In the genomic region with DNA sequence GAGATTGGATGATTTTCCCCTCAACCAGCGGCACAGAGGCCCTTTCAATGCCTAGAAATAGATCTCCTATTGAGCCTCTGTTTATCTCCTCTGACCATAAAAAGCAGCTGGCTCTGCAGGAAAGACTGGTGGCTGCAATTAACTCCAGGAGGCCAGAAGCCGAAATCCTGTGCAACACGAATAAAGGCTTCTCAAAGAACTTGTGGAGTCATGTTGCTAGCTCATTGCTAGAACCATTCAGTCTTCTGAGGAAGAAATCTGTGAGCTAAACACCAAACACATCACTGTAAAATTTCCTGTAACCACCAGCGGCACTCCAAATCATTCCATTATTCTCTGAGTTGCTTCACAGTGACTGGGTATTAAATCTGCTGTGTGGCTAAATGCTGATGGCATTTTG, we compare ENCODE assay signal across 9 cellular contexts. TPM values are rescaled to one million over a fixed set of nuclear protein-coding genes. Genes with fewer than 3 reads are reported as not detected.
DNase-seq lines count a peak whose midpoint lies in the region; ATAC-seq and TF ChIP-seq lines count a peak whose summit lies in the region.
"Had no signal": no experiment of that assay in that cellular context is flagged by ENCODE, and none has a peak within 500 bp of the region (broad histone marks: within the 10 kb centered on the region; RNA-seq: fewer than 3 reads in every experiment).

No MANE protein-coding gene starts in this region.

- peak overlapping the region; percentile 95 for H3K18ac ChIP-seq in IMR-90 (ENCODE audit: low read depth, low read length)

- H3K27me3 ChIP-seq in IMR-90 (ENCODE audit: control insufficient read depth, insufficient read depth, low read length) = no peaks in the 10 kb centered on the region
- H3K27me3 ChIP-seq: colonic mucosa had no signal

- H3K4ac ChIP-seq in IMR-90 (ENCODE audit: low read depth, low read length) = peak overlapping the region; percentile 99

- H3K9me3 ChIP-seq in IMR-90 (ENCODE audit: control insufficient read depth, insufficient read depth, low read length) = no peaks in the 10 kb centered on the region
- H3K9me3 ChIP-seq: colonic mucosa had no signal

- TF ChIP-seq POLR2A in IMR-90 (IDR thresholded peaks at IDR 0.05; ENCODE audit: low read depth, low read length) = no peak

- H2AFZ ChIP-seq in IMR-90 (replicated peaks; ENCODE audit: low read length, poor library complexity) = peak overlapping the region; percentile 73

- TF ChIP-seq CTCF in IMR-90 (conservative IDR thresholded peaks at IDR 0.05; ENCODE audit: low read depth, low read length) = no peak

- H3K9ac ChIP-seq in IMR-90 (ENCODE audit: low read depth, low read length) = peak overlapping the region; percentile 36

- 20% methylated on average over 2 of the region's 4 CpGs; no CpG with 5 or more reads in 1 of the 2 experiments for WGBS in IMR-90 (ENCODE audit: extremely low coverage in 2 of 2, insufficient read length in 1 of 2), 2 experiments

- H3K27ac ChIP-seq in IMR-90 (ENCODE audit: insufficient read depth, low read length) (peak overlapping the region; percentile 90), angular gyrus (ENCODE audit: low read depth, low read length) (peak overlapping the region; percentile 56), substantia nigra (ENCODE audit: low read depth, low read length, poor library complexity, severe bottlenecking) (peak overlapping the region; percentile 47)
- H3K27ac ChIP-seq: colonic mucosa had no signal

- peak overlapping the region; percentile 100 for H2BK120ac ChIP-seq in IMR-90 (ENCODE audit: low read depth, low read length)

- peaks cover 21% of the 10 kb centered on the region for H3K4me1 ChIP-seq in IMR-90 (ENCODE audit: control insufficient read depth, insufficient read depth, low read length)
- H3K4me1 ChIP-seq: colonic mucosa had no signal

- no peak overlapping the region for H2AK9ac ChIP-seq in IMR-90 (replicated peaks; ENCODE audit: low read depth, low read length, poor library complexity)

- POLR2A ChIA-PET in IMR-90 (lab: Charles Lee; ENCODE audit: unreplicated experiment) = no interaction called here

- peak overlapping the region; percentile 89 for H4K5ac ChIP-seq in IMR-90 (ENCODE audit: low read depth, low read length)

- H2AK5ac ChIP-seq in IMR-90 (ENCODE audit: low read depth, low read length) = peak overlapping the region; percentile 11; the same call in 1 of the 2 replicates

- intact Hi-C loops in IMR-90 (cut with micrococcal nuclease) = loop anchor here (2.0 to 5.0 kb wide), 2 partner anchors 142 to 198 kb away; partner anchors contain the start of genes HDDC2 and RNF217

- H3K4me2 ChIP-seq in IMR-90 (ENCODE audit: low read depth, low read length) = peak overlapping the region; percentile 43; the same call in 1 of the 2 replicates

- CTCF ChIA-PET in IMR-90 (lab: Yijun Ruan, JAX) = interaction anchor here (1.3 kb wide), 1 partner anchor 9 kb away, joined by 4 read pairs; no protein-coding TSS in a partner anchor

- H3K56ac ChIP-seq in IMR-90 (ENCODE audit: extremely low read depth, insufficient read depth, low read length) = peak overlapping the region; percentile 72

- ATAC-seq in IMR-90 (ENCODE audit: low read depth) = peak; percentile 9
- ATAC-seq in HG03039 (IDR thresholded peaks at IDR 0.05; ENCODE audit: unreplicated experiment) = no peak
- ATAC-seq in HG03520 (IDR thresholded peaks at IDR 0.05; ENCODE audit: unreplicated experiment) = no peak

- in situ Hi-C loops in IMR-90 (cut with MboI; ENCODE audit: low sequenced_read_pairs) = loop anchor here (25.0 kb wide), 1 partner anchor 142 kb away; the partner anchor contains the start of gene RNF217

- no TSS peak for BruUV-seq in IMR-90 (replicated peaks; lab: Mats Ljungman, UMichigan)

- H2BK15ac ChIP-seq in IMR-90 (ENCODE audit: low read depth, low read length) = peak overlapping the region; percentile 98

- peak overlapping the region; percentile 21 for H3K23ac ChIP-seq in IMR-90 (ENCODE audit: low read depth, low read length)

- peaks cover 0 to 9% of the 10 kb centered on the region in 2 experiments; a peak in 2 of 4 replicates for H3K79me1 ChIP-seq in IMR-90 (ENCODE audit: low read depth in 1 of 2, low read length in 2 of 2)

- H2BK20ac ChIP-seq in IMR-90 (ENCODE audit: low read depth, low read length) = peak overlapping the region; percentile 72

- peaks cover 3% of the 10 kb centered on the region for H3K9me1 ChIP-seq in IMR-90 (ENCODE audit: insufficient read depth, low read length)

- peak overlapping the region; percentile 75 to 97 for H4K8ac ChIP-seq in IMR-90 (ENCODE audit: low read depth in 2 of 2, low read length in 2 of 2)

- H4K20me1 ChIP-seq in IMR-90 (ENCODE audit: insufficient read depth, low read length) = no peaks in the 10 kb centered on the region

- no peaks in the 10 kb centered on the region for H3K36me3 ChIP-seq in IMR-90 (ENCODE audit: control insufficient read depth, insufficient read depth, low read length)
- H3K36me3 ChIP-seq: colonic mucosa had no signal

- DNase-seq in IMR-90 = peak; percentile 72
- DNase-seq in hippocampal formation (lab: John Stamatoyannopoulos, UW) = peak; percentile 26 to 38
- peak in 5 of 49 donors; percentile 15 to 43 (median 22) for DNase-seq in substantia nigra (lab: John Stamatoyannopoulos, UW)
- DNase-seq in NK-92 (lab: John Stamatoyannopoulos, UW; ENCODE audit: unreplicated experiment) = no peak
- DNase-seq: colonic mucosa, NCI-H187 treated with DMSO at 0.1 percent for 48 hours had no signal

- no peak overlapping the region for H3K4me3 ChIP-seq in IMR-90 (ENCODE audit: insufficient read depth, low read depth, low read length)
- H3K4me3 ChIP-seq: colonic mucosa had no signal

- TF ChIP-seq RAD21 in IMR-90 (IDR thresholded peaks at IDR 0.05; ENCODE audit: low read length) = no peak

- peak overlapping the region; percentile 100 for H2BK5ac ChIP-seq in IMR-90 (ENCODE audit: low read depth, low read length, poor library complexity, severe bottlenecking)

- dilution Hi-C loops in IMR-90 (cut with HindIII; ENCODE audit: low sequenced_read_pairs, unreplicated experiment) = no loop called here

- H3K14ac ChIP-seq in IMR-90 (replicated peaks; ENCODE audit: low read depth, low read length) = peak overlapping the region; percentile 39

- H4K91ac ChIP-seq in IMR-90 (ENCODE audit: insufficient read depth, low read depth, low read length) = peak overlapping the region; percentile 87

TF ChIP-seq in IMR-90, 13 proteins besides CTCF, POLR2A, EP300 and RAD21:
- TF ChIP-seq RCOR1 (IDR thresholded peaks at IDR 0.05; ENCODE audit: insufficient replicate concordance, low read length) (no peak), CEBPB (IDR thresholded peaks at IDR 0.05; ENCODE audit: low read depth, low read length) (peak; percentile 56; the same call in 1 of the 2 replicates), SMC3 (IDR thresholded peaks at IDR 0.05; ENCODE audit: low read depth, low read length) (no peak), CHD1 (IDR thresholded peaks at IDR 0.05; ENCODE audit: low read depth, low read length) (no peak), MAFK (IDR thresholded peaks at IDR 0.05; ENCODE audit: low read depth, low read length) (peak; percentile 9; the same call in 1 of the 2 replicates), MAZ (IDR thresholded peaks at IDR 0.05; ENCODE audit: borderline replicate concordance, low read depth, low read length) (no peak), MXI1 (IDR thresholded peaks at IDR 0.05; ENCODE audit: borderline replicate concordance, low read depth, low read length) (no peak), NFE2L2 (IDR thresholded peaks at IDR 0.05; ENCODE audit: low read depth, low read length) (peak; percentile 52), BHLHE40 (IDR thresholded peaks at IDR 0.05; ENCODE audit: low read depth, low read length) (no peak), RFX5 (IDR thresholded peaks at IDR 0.05; ENCODE audit: low read depth, low read length) (no peak), USF2 (IDR thresholded peaks at IDR 0.05; ENCODE audit: low read depth, low read length) (no peak), ELK1 (IDR thresholded peaks at IDR 0.05; ENCODE audit: borderline replicate concordance, low read depth, low read length) (no peak), FOS (IDR thresholded peaks at IDR 0.05; ENCODE audit: low read depth, low read length) (no peak)

RNA-seq across cellular contexts. Expression of gene TPD52L1, which starts 49.1 kb away (rescaled TPM):
- total RNA-seq in IMR-90 (2012; rRNA removed) = 10.2 and 10.8 TPM in 2 replicates
- 13.5 and 13.7 TPM in 2 replicates for polyA plus RNA-seq in IMR-90 (2012; rRNA removed)
- polyA plus RNA-seq in IMR-90 (2012; cell fraction: cytosol; rRNA removed) = 14.6 and 20.1 TPM in 2 replicates
- polyA plus RNA-seq in IMR-90 (2012; cell fraction: nucleus; rRNA removed; ENCODE audit: low replicate concordance) = 3.8 and 12.7 TPM in 2 replicates
